8 cellular contexts compared by ENCODE assay signal in the genomic region with DNA sequence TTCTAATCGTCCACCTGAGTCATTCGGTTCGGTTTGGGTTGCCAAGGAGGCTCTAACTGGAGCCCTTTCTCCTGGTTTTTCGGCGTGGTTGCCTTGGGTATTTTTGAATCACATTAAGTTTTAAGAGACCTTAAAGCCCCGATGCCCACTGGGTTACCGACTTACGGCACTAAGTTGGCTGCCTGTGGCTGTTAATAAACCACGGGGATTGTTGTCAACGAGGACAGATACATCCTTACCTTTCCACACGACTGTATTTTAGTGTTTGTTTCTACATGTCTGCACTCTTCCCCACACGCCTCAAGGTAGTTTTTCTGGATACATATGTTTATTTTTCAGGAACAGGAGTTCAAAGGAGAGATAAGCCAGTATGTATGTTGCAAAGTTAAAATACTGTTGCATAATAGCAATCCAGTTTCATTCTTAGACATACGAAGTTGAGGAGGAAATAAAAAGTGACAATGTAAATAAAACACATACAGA. TPM values are rescaled to one million over a fixed set of nuclear protein-coding genes. Genes with fewer than 3 reads are reported as not detected.
DNase-seq lines count a peak whose midpoint lies in the region; ATAC-seq, FAIRE-seq and TF ChIP-seq lines count a peak whose summit lies in the region.

No MANE protein-coding gene starts in this region.

- FAIRE-seq in GM19239 (lab: Jason Lieb, UNC): peak; percentile 75

- peaks cover 31% of the 10 kb centered on the region for H3K79me2 ChIP-seq in fibroblast of lung (ENCODE audit: control insufficient read depth, insufficient read depth, low read length)

- CTCF ChIA-PET in A673 (lab: Charles Lee): no interaction called here

- H3K27me3 Mint-ChIP-seq in T-helper 1 cell treated with Interleukin-12 subunit alpha and Interleukin-12 subunit beta and Interleukin-4 antibody, amounts not matched to agents 30 μg/mL and 1 μg/mL, for 36 hours (ENCODE audit: low read depth): peaks cover 3% of the 10 kb centered on the region

- H3K4me3 ChIP-seq in A673 (ENCODE audit: low read depth, low read length, poor library complexity, severe bottlenecking) (peak overlapping the region; percentile 74), fibroblast of lung (replicated peaks in 1 of 4; ENCODE audit: control extremely low read depth in 1 of 4, insufficient read depth in 1 of 4, low read depth in 3 of 4, low read length in 4 of 4) (peak overlapping the region; percentile 40 to 93 (median 89))

- no peak for ATAC-seq in GM21390 (IDR thresholded peaks at IDR 0.05; ENCODE audit: unreplicated experiment)

- peaks cover 15% of the 10 kb centered on the region for H3K36me3 Mint-ChIP-seq in T-helper 1 cell treated with Interleukin-12 subunit alpha and Interleukin-12 subunit beta and Interleukin-4 antibody, amounts not matched to agents 30 μg/mL and 1 μg/mL, for 36 hours (ENCODE audit: low read depth)

- H3K27me3 ChIP-seq in A673 (replicated peaks; ENCODE audit: insufficient read depth, low read depth, low read length, poor library complexity) (no peaks in the 10 kb centered on the region), fibroblast of lung (ENCODE audit: control insufficient read depth, insufficient read depth, low read length) (no peaks in the 10 kb centered on the region)

- H3K36me3 ChIP-seq in A673 (ENCODE audit: insufficient read depth, low read length, poor library complexity, severe bottlenecking) (no peaks in the 10 kb centered on the region), fibroblast of lung (ENCODE audit: control insufficient read depth, insufficient read depth, low read length) (no peaks in the 10 kb centered on the region)

- DNase-seq in A673 (ENCODE audit: low spot score) (no peak), GM19239 (ENCODE audit: insufficient read length, low spot score) (no peak), fibroblast of lung (ENCODE audit: low read depth in 2 of 2) (peak in 1 of 2 donors; percentile 34), renal cortical epithelial cell (ENCODE audit: low read depth) (peak; percentile 31), T-helper 9 cell (no peak), NCI-H1105 (lab: John Stamatoyannopoulos, UW) (no peak)

- H3K27ac ChIP-seq in A673 (ENCODE audit: low read depth, low read length, poor library complexity, severe bottlenecking) (peak overlapping the region; percentile 99), fibroblast of lung (ENCODE audit: insufficient read depth, low read length) (no peak overlapping the region)

- peaks cover 12% of the 10 kb centered on the region for H3K4me1 Mint-ChIP-seq in T-helper 1 cell treated with Interleukin-12 subunit alpha and Interleukin-12 subunit beta and Interleukin-4 antibody, amounts not matched to agents 30 μg/mL and 1 μg/mL, for 36 hours (ENCODE audit: low read depth)

- H3K4me3 Mint-ChIP-seq in T-helper 1 cell treated with Interleukin-12 subunit alpha and Interleukin-12 subunit beta and Interleukin-4 antibody, amounts not matched to agents 30 μg/mL and 1 μg/mL, for 36 hours: peak overlapping the region; percentile 81

- BruUV-seq in A673 (replicated peaks; lab: Mats Ljungman, UMichigan): TSS peak; percentile 36

- H3K9me3 ChIP-seq in A673 (ENCODE audit: low read depth, low read length, poor library complexity, severe bottlenecking) (no peaks in the 10 kb centered on the region), fibroblast of lung (ENCODE audit: control insufficient read depth, insufficient read depth, low read depth, low read length) (no peaks in the 10 kb centered on the region)

- H4K20me1 ChIP-seq in fibroblast of lung (ENCODE audit: control insufficient read depth, extremely low read depth, insufficient read depth, low read length): no peaks in the 10 kb centered on the region

- no peak overlapping the region for H2AFZ ChIP-seq in fibroblast of lung (ENCODE audit: low read length)

- POLR2A ChIA-PET in A673 (lab: Charles Lee; ENCODE audit: low non-redundant PET): no interaction called here

- H3K27ac Mint-ChIP-seq in T-helper 1 cell treated with Interleukin-12 subunit alpha and Interleukin-12 subunit beta and Interleukin-4 antibody, amounts not matched to agents 30 μg/mL and 1 μg/mL, for 36 hours: peak overlapping the region; percentile 71

- peak overlapping the region; percentile 80 for H3K4me2 ChIP-seq in fibroblast of lung (ENCODE audit: extremely low read depth, insufficient read depth, low read length)

- intact Hi-C loops in A673 (cut with micrococcal nuclease; ENCODE audit: unreplicated experiment): no loop called here

- H3K4me1 ChIP-seq in A673 (ENCODE audit: insufficient read depth, low read length, poor library complexity, severe bottlenecking) (peaks cover 12% of the 10 kb centered on the region), fibroblast of lung (ENCODE audit: control insufficient read depth, extremely low read depth, insufficient read depth, low read length) (no peaks in the 10 kb centered on the region)

- H3K9me3 Mint-ChIP-seq in T-helper 1 cell treated with Interleukin-12 subunit alpha and Interleukin-12 subunit beta and Interleukin-4 antibody, amounts not matched to agents 30 μg/mL and 1 μg/mL, for 36 hours: no peaks in the 10 kb centered on the region

- H3K9ac ChIP-seq in fibroblast of lung (ENCODE audit: insufficient read depth, low read length): no peak overlapping the region

- TF ChIP-seq CTCF in A673 (conservative IDR thresholded peaks at IDR 0.05; ENCODE audit: low read depth, low read length) (no peak), fibroblast of lung (conservative IDR thresholded peaks at IDR 0.05 in 1 of 2, IDR thresholded peaks at IDR 0.05 in 1 of 2; ENCODE audit: low read depth in 1 of 2, low read length in 2 of 2) (no peak)

RNA-seq across cellular contexts. Expression of a gene that starts 1.2 kb away (rescaled TPM):
- total RNA-seq in A673 (2021): 331 and 370 TPM in 2 replicates
- total RNA-seq in fibroblast of lung: 46.2 and 47.7 TPM in 2 replicates
- 53.1 and 54.7 TPM in 2 replicates for polyA plus RNA-seq in fibroblast of lung
- polyA plus RNA-seq in fibroblast of lung (2012): 111 and 134 TPM in 2 replicates
- 6.4 and 13.6 TPM in 2 replicates for polyA minus RNA-seq in fibroblast of lung (ENCODE audit: low replicate concordance)
- 21.9 and 76.5 TPM in 2 replicates for total RNA-seq in renal cortical epithelial cell
